ENCODE assay signal across 15 cellular contexts in genomic region chr17:27550291-27550930, GRCh38.
DNase-seq lines count a peak whose midpoint lies in the region; ATAC-seq and TF ChIP-seq lines count a peak whose summit lies in the region.
"Had no signal": no experiment of that assay in that cellular context is flagged by ENCODE, and none has a peak within 500 bp of the region (broad histone marks: within the 10 kb centered on the region; RNA-seq: fewer than 3 reads in every experiment).

No MANE protein-coding gene starts in this region.

- 94 to 98% methylated on average over 13 of the region's 13 CpGs for WGBS in heart right ventricle, 2 donors
- 100% methylated on average over 1 of the region's 13 CpGs for WGBS in gastroesophageal sphincter (ENCODE audit: low coverage in 1 of 2), 2 donors

- H3K4me3 Mint-ChIP-seq in nephron: no peak overlapping the region
- H3K4me3 Mint-ChIP-seq: CD14-positive monocyte had no signal

- H3K9me3 ChIP-seq in left ventricle myocardium inferior (replicated peaks) (no peaks in the 10 kb centered on the region), heart right ventricle (no peaks in the 10 kb centered on the region), gastroesophageal sphincter (no peaks in the 10 kb centered on the region)

- ATAC-seq in heart right ventricle (no peak), GM18505 (IDR thresholded peaks at IDR 0.05; ENCODE audit: unreplicated experiment) (no peak), gastroesophageal sphincter (no peak)

- no peak for TF ChIP-seq EP300 in gastroesophageal sphincter (IDR thresholded peaks at IDR 0.05)

- intact Hi-C loops in left ventricle myocardium inferior (cut with micrococcal nuclease): no loop called here
- intact Hi-C loops in heart right ventricle (cut with DNase I): loop anchor here in 2 of 10 donors (5.0 to 10.0 kb wide), 3 partner anchors 37 to 96 kb away; partner anchors contain the start of gene KSR1 (in 1 of the 2)

- H3K4me1 Mint-ChIP-seq in nephron: peaks cover 42% of the 10 kb centered on the region

- H3K4me3 ChIP-seq in left ventricle myocardium inferior: no peak overlapping the region
- no peak overlapping the region for H3K4me3 ChIP-seq in heart right ventricle
- no peak overlapping the region for H3K4me3 ChIP-seq in gastroesophageal sphincter

- TF ChIP-seq POLR2A in GM18505 (IDR thresholded peaks at IDR 0.05; ENCODE audit: borderline replicate concordance, extremely low read depth, insufficient read depth, insufficient read length): no peak
- TF ChIP-seq POLR2A in gastroesophageal sphincter (IDR thresholded peaks at IDR 0.05): no peak

- DNase-seq in left ventricle myocardium inferior: no peak
- no peak for DNase-seq in heart right ventricle
- DNase-seq in cerebellum (ENCODE audit: low spot score): peak; percentile 55
- no peak for DNase-seq in HT-29 (ENCODE audit: low spot score)
- DNase-seq in NCI-H345 treated with DMSO at 0.1 percent for 48 hours (lab: John Stamatoyannopoulos, UW; ENCODE audit: unreplicated experiment): no peak
- DNase-seq: DMS79 treated with DMSO at 0.1 percent for 48 hours, GF-D8, NCI-H1105, NCI-H187 treated with DMSO at 0.1 percent for 48 hours, SHP77 treated with DMSO at 0.1 percent for 48 hours had no signal

- H3K27ac Mint-ChIP-seq in nephron: peak overlapping the region in 2 of 3 experiments; percentile 31 to 38

- H3K36me3 Mint-ChIP-seq in nephron (ENCODE audit: low read depth): peaks cover 21% of the 10 kb centered on the region

- no peaks in the 10 kb centered on the region for H3K9me3 Mint-ChIP-seq in nephron
- H3K9me3 Mint-ChIP-seq: CD14-positive monocyte had no signal

- H3K27ac ChIP-seq in left ventricle myocardium inferior (replicated peaks) (peak overlapping the region; percentile 23), heart right ventricle (no peak overlapping the region), gastroesophageal sphincter (no peak overlapping the region)
- H3K27ac ChIP-seq: KMS-11 had no signal

- peaks cover 3% of the 10 kb centered on the region for H3K27me3 Mint-ChIP-seq in nephron (ENCODE audit: low read depth)

- TF ChIP-seq CTCF in left ventricle myocardium inferior (IDR thresholded peaks at IDR 0.05; ENCODE audit: borderline replicate concordance) (no peak), heart right ventricle (IDR thresholded peaks at IDR 0.05) (no peak), nephron (IDR thresholded peaks at IDR 0.05; ENCODE audit: unreplicated experiment in 3 of 3) (no peak), gastroesophageal sphincter (IDR thresholded peaks at IDR 0.05) (no peak)

- no peaks in the 10 kb centered on the region for H3K36me3 ChIP-seq in left ventricle myocardium inferior
- H3K36me3 ChIP-seq in heart right ventricle: peaks cover 0 to 17% (median 0%) of the 10 kb centered on the region in 9 donors
- H3K36me3 ChIP-seq in gastroesophageal sphincter: peaks cover 0 to 4% of the 10 kb centered on the region in 2 donors

- H3K27me3 ChIP-seq in left ventricle myocardium inferior (ENCODE audit: low read depth): no peaks in the 10 kb centered on the region
- no peaks in the 10 kb centered on the region for H3K27me3 ChIP-seq in heart right ventricle
- no peaks in the 10 kb centered on the region for H3K27me3 ChIP-seq in gastroesophageal sphincter

- H3K4me1 ChIP-seq in left ventricle myocardium inferior: peaks cover 36% of the 10 kb centered on the region
- H3K4me1 ChIP-seq in heart right ventricle: peaks cover 2 to 55% (median 18%) of the 10 kb centered on the region in 9 donors
- H3K4me1 ChIP-seq in gastroesophageal sphincter: peaks cover 0 to 42% (median 20%) of the 10 kb centered on the region in 3 donors
